ENCODE assay signal across 19 cellular contexts in genomic region chr1:196380311-196380710, GRCh38.
DNase-seq lines count a peak whose midpoint lies in the region.
"Had no signal": no experiment of that assay in that cellular context is flagged by ENCODE, and none has a peak within 500 bp of the region (broad histone marks: within the 10 kb centered on the region; RNA-seq: fewer than 3 reads in every experiment).

No MANE protein-coding gene starts in this region.

- DNase-seq in DMS153 treated with DMSO at 0.1 percent for 48 hours (lab: John Stamatoyannopoulos, UW; ENCODE audit: unreplicated experiment) (peak; percentile 57), NCI-H1092 (lab: John Stamatoyannopoulos, UW) (peak; percentile 57), NCI-H345 (lab: John Stamatoyannopoulos, UW) (peak; percentile 34), fibroblast of peridontal ligament (ENCODE audit: extremely low read depth) (peak; percentile 25), epidermal melanocyte (ENCODE audit: insufficient read length, low spot score) (no peak), dedifferentiated amniotic fluid mesenchymal stem cell (ENCODE audit: extremely low spot score) (no peak), Kasumi-1 (lab: John Stamatoyannopoulos, UW) (no peak), HuH-7 (ENCODE audit: low spot score) (no peak)
- DNase-seq: activated CD4-positive, CD25-positive, alpha-beta regulatory T cell treated with anti-CD3 and anti-CD28 coated beads, Interleukin-2, amount 50 U/mL, for 72 hours; activated naive CD4-positive, alpha-beta T cell treated with anti-CD3 and anti-CD28 coated beads, Interleukin-2, amount 10 ng/mL, durations not matched to agents 7 days and 5 days; activated T-cell treated with anti-CD3 and anti-CD28 coated beads, Interleukin-2, amount 50 U/mL, for 72 hours; GF-D8; heart right ventricle; lower lobe of right lung; NCI-H187 treated with DMSO at 0.1 percent for 48 hours; RPMI8226; stimulated activated CD4-positive, alpha-beta T cell treated with anti-CD3 and anti-CD28 coated beads, Interleukin-4, amount 100 ng/mL, for 1 hour; stimulated activated naive CD8-positive, alpha-beta T cell treated with anti-CD3 and anti-CD28 coated beads, Interleukin-15, amount 100 ng/mL, for 72 hours; transverse colon had no signal

Comparison
In these comparisons a context has a peak if more than half of its experiments do, and no peak if none do; other contexts are left out.
1. DNase-seq: peak in DMS153 treated with DMSO at 0.1 percent for 48 hours (single experiment), NCI-H1092 (single experiment), NCI-H345 (single experiment) and fibroblast of peridontal ligament (single experiment); none in epidermal melanocyte (single experiment), dedifferentiated amniotic fluid mesenchymal stem cell (single experiment), Kasumi-1 (0 of 2) and HuH-7 (single experiment).